ENCODE assay signal across 19 cellular contexts in the genomic region with DNA sequence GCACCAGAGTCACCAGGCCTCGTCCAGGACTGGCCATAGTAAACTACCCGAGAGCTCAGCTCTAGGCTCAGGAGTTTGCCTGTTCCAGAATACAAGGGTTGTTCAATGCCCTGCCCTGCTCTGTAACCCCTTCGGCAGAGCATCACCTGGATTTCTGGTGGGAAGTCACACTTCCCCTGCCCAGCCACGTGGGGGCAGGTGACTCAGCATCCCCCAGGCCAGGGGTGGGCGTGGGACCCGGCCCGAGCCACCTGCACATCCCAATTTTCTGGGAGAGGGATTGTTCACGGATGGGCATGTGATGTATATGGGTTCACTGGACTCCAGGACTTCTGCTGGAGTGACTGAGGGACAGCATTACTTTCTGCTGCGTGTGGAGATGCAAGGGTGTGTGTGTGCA. TPM values are rescaled to one million over a fixed set of nuclear protein-coding genes. Genes with fewer than 3 reads are reported as not detected.
A peak's percentile ranks its signal among the peaks of the same experiment; 100 is the strongest.
DNase-seq lines count a peak whose midpoint lies in the region; ATAC-seq, FAIRE-seq and TF ChIP-seq lines count a peak whose summit lies in the region.
"Had no signal": no experiment of that assay in that cellular context is flagged by ENCODE, and none has a peak within 500 bp of the region (broad histone marks: within the 10 kb centered on the region; RNA-seq: fewer than 3 reads in every experiment).

No MANE protein-coding gene starts in this region.

- CTCF ChIA-PET in H1 (lab: Charles Lee; ENCODE audit: partially characterized antibody) = interaction anchor here (1.3 to 3.6 kb wide), 4 partner anchors 23 to 191 kb away, joined by 3 to 26 read pairs (median 8); no protein-coding TSS in a partner anchor

- no peaks in the 10 kb centered on the region for H3F3A ChIP-seq in Loucy (ENCODE audit: low read depth)

- TF ChIP-seq CTCF in GM12865 (IDR thresholded peaks at IDR 0.05; ENCODE audit: insufficient read depth, low read depth, low read length, missing control alignments) (peak; percentile 35), Loucy (conservative IDR thresholded peaks at IDR 0.05; ENCODE audit: low read length) (0 out of 2 replicates have a peak, but pooled peaks have one; percentile 30), H1 (IDR thresholded peaks at IDR 0.05; ENCODE audit: control extremely low read depth in 1 of 3, insufficient read depth in 1 of 3, low read depth in 1 of 3, low read length in 3 of 3) (peak; percentile 38 to 63 (median 56))

- H3K36me3 Mint-ChIP-seq in stimulated activated naive B cell treated with anti-CD40 and anti-IgM and Interleukin-4, amounts not matched to agents 10 μg/mL and 1 μg/mL and 100 μg/mL, for 72 hours = peaks cover 3 to 6% of the 10 kb centered on the region in 2 donors
- H3K36me3 Mint-ChIP-seq in immature natural killer cell = no peaks in the 10 kb centered on the region

- no peak overlapping the region for H3K9ac ChIP-seq in Loucy (ENCODE audit: low read depth, low read length, poor library complexity, severe bottlenecking)
- H3K9ac ChIP-seq in H1 (replicated peaks in 1 of 4; ENCODE audit: extremely low read depth in 1 of 4, low read depth in 3 of 4, low read length in 3 of 4) = no peak overlapping the region
- H3K9ac ChIP-seq: KMS-11 had no signal

- no peaks in the 10 kb centered on the region for H3K27me3 ChIP-seq in Loucy (ENCODE audit: insufficient read depth, low read length, poor library complexity, severe bottlenecking)
- peaks cover 0 to 3% (median 1%) of the 10 kb centered on the region in 4 experiments; a peak in 3 of 7 replicates for H3K27me3 ChIP-seq in H1 (replicated peaks in 1 of 4; ENCODE audit: control insufficient read depth in 3 of 4, extremely low read depth in 1 of 4, insufficient read depth in 3 of 4, low read length in 3 of 4)

- TF ChIP-seq EP300 in H1 (IDR thresholded peaks at IDR 0.05; ENCODE audit: borderline replicate concordance in 1 of 2, low read depth in 2 of 2, low read length in 2 of 2) = no peak

- H3K9me3 Mint-ChIP-seq in stimulated activated naive B cell treated with anti-CD40 and anti-IgM and Interleukin-4, amounts not matched to agents 10 μg/mL and 1 μg/mL and 100 μg/mL, for 72 hours = peaks cover 5 to 6% of the 10 kb centered on the region in 2 donors
- H3K9me3 Mint-ChIP-seq in immature natural killer cell = peaks cover 0 to 1% (median 0%) of the 10 kb centered on the region in 6 donors

- H2BK5ac ChIP-seq in H1 (ENCODE audit: low read depth, low read length) = no peak overlapping the region

- H2AFZ ChIP-seq in Loucy (ENCODE audit: low read length) = no peak overlapping the region
- no peak overlapping the region for H2AFZ ChIP-seq in H1 (ENCODE audit: low read length)

- no peak overlapping the region for H2BK15ac ChIP-seq in H1 (ENCODE audit: low read length)

- peaks cover 10% of the 10 kb centered on the region; the same call in 1 of the 2 replicates for H3K23me2 ChIP-seq in H1 (ENCODE audit: low read depth, low read length)

- H3K9me3 ChIP-seq in Loucy (ENCODE audit: insufficient read depth, low read depth, low read length) (no peaks in the 10 kb centered on the region), H1 (ENCODE audit: insufficient read depth in 2 of 2, low read depth in 1 of 2, low read length in 1 of 2) (no peaks in the 10 kb centered on the region)
- H3K9me3 ChIP-seq: BE2C, gastrocnemius medialis, left ventricle myocardium inferior, prostate gland had no signal

- H3K9me2 ChIP-seq in Loucy (replicated peaks; ENCODE audit: low read depth, low read length) = no peaks in the 10 kb centered on the region

- POLR2A ChIA-PET in H1 (lab: Charles Lee; ENCODE audit: partially characterized antibody) = no interaction called here

- no peak for TF ChIP-seq POLR2A in H1 (IDR thresholded peaks at IDR 0.05; ENCODE audit: control extremely low read depth in 1 of 2, low read depth in 2 of 2, low read length in 2 of 2)

- no peak overlapping the region for H3K18ac ChIP-seq in H1 (ENCODE audit: extremely low read depth, low read length)

- no peak overlapping the region for H2AK5ac ChIP-seq in H1 (ENCODE audit: low read depth, low read length)

- no peak overlapping the region for H2BK20ac ChIP-seq in H1 (ENCODE audit: low read length)

- H3K79me1 ChIP-seq in H1 (ENCODE audit: low read depth, low read length) = no peaks in the 10 kb centered on the region

- peak; percentile 47 to 61 for TF ChIP-seq RAD21 in H1 (IDR thresholded peaks at IDR 0.05 in 1 of 2, conservative IDR thresholded peaks at IDR 0.05 in 1 of 2; ENCODE audit: low read depth in 2 of 2, low read length in 2 of 2)

- DNase-seq in GM12865 (ENCODE audit: low read depth) (no peak), H1 (ENCODE audit: low read depth in 1 of 2, low spot score in 2 of 2) (no peak), mesenteric fat pad (ENCODE audit: low spot score) (no peak), immature natural killer cell (no peak), SHP77 treated with DMSO at 0.1 percent for 48 hours (lab: John Stamatoyannopoulos, UW) (no peak)
- no peak for DNase-seq in stimulated activated naive B cell treated with anti-CD40 and anti-IgM and Interleukin-4, amounts not matched to agents 10 μg/mL and 1 μg/mL and 100 μg/mL, for 72 hours
- DNase-seq: activated CD4-positive, alpha-beta T cell treated with anti-CD3 and anti-CD28 coated beads, Interleukin-2, amount 50 U/mL, for 4 hours; activated naive CD4-positive, alpha-beta T cell treated with anti-CD3 and anti-CD28 coated beads, Interleukin-2, amount 50 U/mL, for 16 hours; activated T-cell treated with anti-CD3 and anti-CD28 coated beads, Interleukin-2, amount 50 U/mL, for 24 hours; BE2C; DMS153; gastrocnemius medialis; left ventricle myocardium inferior; NCI-H1105; NCI-H69 had no signal

- no peak overlapping the region for H4K5ac ChIP-seq in H1 (ENCODE audit: insufficient read length, low read depth, low read length)

- no peak overlapping the region for H3K4me3 Mint-ChIP-seq in stimulated activated naive B cell treated with anti-CD40 and anti-IgM and Interleukin-4, amounts not matched to agents 10 μg/mL and 1 μg/mL and 100 μg/mL, for 72 hours
- no peak overlapping the region for H3K4me3 Mint-ChIP-seq in immature natural killer cell
- H3K4me3 Mint-ChIP-seq: activated T-cell treated with anti-CD3 and anti-CD28 coated beads, Interleukin-2, amount 50 U/mL, for 24 hours had no signal

- H3K36me3 ChIP-seq in Loucy (ENCODE audit: insufficient read depth, low read length) (no peaks in the 10 kb centered on the region), H1 (ENCODE audit: control insufficient read depth in 2 of 4, insufficient read depth in 4 of 4, low read length in 3 of 4) (no peaks in the 10 kb centered on the region)
- H3K36me3 ChIP-seq: BE2C, gastrocnemius medialis, left ventricle myocardium inferior, prostate gland had no signal

- H3K56ac ChIP-seq in H1 (replicated peaks; ENCODE audit: insufficient read length, low read depth, low read length) = no peak overlapping the region

- H3K4me3 ChIP-seq in GM12865 (ENCODE audit: low read depth, low read length) = no peak overlapping the region
- H3K4me3 ChIP-seq in Loucy (ENCODE audit: low read length, poor library complexity, severe bottlenecking) = no peak overlapping the region
- no peak overlapping the region for H3K4me3 ChIP-seq in H1 (ENCODE audit: extremely low read depth in 1 of 4, insufficient read depth in 2 of 4, low read depth in 3 of 4, low read length in 4 of 4)
- H3K4me3 ChIP-seq: coronary artery, gastrocnemius medialis, left ventricle myocardium inferior, prostate gland had no signal

- H3K23ac ChIP-seq in H1 (ENCODE audit: insufficient read length) = no peak overlapping the region

- H3K4me2 ChIP-seq in Loucy (ENCODE audit: low read depth, low read length, poor library complexity, severe bottlenecking) (no peak overlapping the region), H1 (ENCODE audit: insufficient read depth in 1 of 2, low read depth in 2 of 2, low read length in 2 of 2) (no peak overlapping the region)
- H3K4me2 ChIP-seq: KMS-11 had no signal

- H3K14ac ChIP-seq in H1 (ENCODE audit: insufficient read length) = no peak overlapping the region

- no peak overlapping the region for H2BK12ac ChIP-seq in H1 (ENCODE audit: low read depth, low read length)

- peaks cover 42% of the 10 kb centered on the region in 2 donors for H3K4me1 Mint-ChIP-seq in stimulated activated naive B cell treated with anti-CD40 and anti-IgM and Interleukin-4, amounts not matched to agents 10 μg/mL and 1 μg/mL and 100 μg/mL, for 72 hours
- peaks cover 17 to 22% of the 10 kb centered on the region in 2 donors for H3K4me1 Mint-ChIP-seq in immature natural killer cell

- H4K8ac ChIP-seq in H1 (ENCODE audit: extremely low read depth, insufficient read depth, low read length) = no peak overlapping the region

- no peaks in the 10 kb centered on the region for H4K20me1 ChIP-seq in Loucy (ENCODE audit: insufficient read depth, low read length, poor library complexity, severe bottlenecking)
- peaks cover 0 to 8% of the 10 kb centered on the region in 2 experiments for H4K20me1 ChIP-seq in H1 (replicated peaks in 1 of 2; ENCODE audit: control insufficient read depth in 1 of 2, insufficient read depth in 2 of 2, low read length in 2 of 2)

- FAIRE-seq in H1 (lab: Jason Lieb, UNC) = no peak

- H4K91ac ChIP-seq in H1 (replicated peaks; ENCODE audit: insufficient read length, low read length) = no peak overlapping the region

- no peak overlapping the region for H3K27ac ChIP-seq in H1 (ENCODE audit: low read depth, low read length)
- H3K27ac ChIP-seq: coronary artery, gastrocnemius medialis, KMS-11, left ventricle myocardium inferior, prostate gland had no signal

- 74% methylated on average over 9 of the region's 9 CpGs; no CpG with 5 or more reads in 1 of the 2 experiments for WGBS in H1 (ENCODE audit: extremely low coverage in 1 of 2, insufficient coverage in 1 of 2, insufficient read length in 1 of 2, insufficient replicate concordance in 2 of 2, low coverage in 1 of 2, low lambda C conversion rate in 2 of 2, missing lambda C conversion rate in 1 of 2), 2 experiments

- H3K4ac ChIP-seq in H1 (replicated peaks; ENCODE audit: insufficient read length, low read depth, low read length) = no peak overlapping the region

- H3K27me3 Mint-ChIP-seq in stimulated activated naive B cell treated with anti-CD40 and anti-IgM and Interleukin-4, amounts not matched to agents 10 μg/mL and 1 μg/mL and 100 μg/mL, for 72 hours = no peaks in the 10 kb centered on the region
- H3K27me3 Mint-ChIP-seq in immature natural killer cell (ENCODE audit: low read depth in 3 of 3) = peaks cover 4 to 11% (median 6%) of the 10 kb centered on the region in 3 donors

- no peaks in the 10 kb centered on the region for H3K79me2 ChIP-seq in Loucy (ENCODE audit: insufficient read depth, low read length)
- no peaks in the 10 kb centered on the region for H3K79me2 ChIP-seq in H1 (ENCODE audit: control insufficient read depth in 1 of 2, insufficient read depth in 2 of 2, low read length in 2 of 2)

- no peak overlapping the region for H2BK120ac ChIP-seq in H1 (replicated peaks; ENCODE audit: low read depth, low read length)

- no peaks in the 10 kb centered on the region for H3K4me1 ChIP-seq in Loucy (ENCODE audit: insufficient read depth, low read length, poor library complexity, severe bottlenecking)
- no peaks in the 10 kb centered on the region; a peak in 2 of 7 replicates for H3K4me1 ChIP-seq in H1 (replicated peaks in 1 of 4; ENCODE audit: control insufficient read depth in 3 of 4, insufficient read depth in 4 of 4, low read length in 3 of 4)
- H3K4me1 ChIP-seq: gastrocnemius medialis, left ventricle myocardium inferior, prostate gland had no signal

- no peak for ATAC-seq in stimulated activated naive B cell treated with anti-CD40 and anti-IgM and Interleukin-4, amounts not matched to agents 10 μg/mL and 1 μg/mL and 100 μg/mL, for 72 hours (replicated peaks)
- ATAC-seq: gastrocnemius medialis had no signal

- peak overlapping the region; percentile 33 for H3K27ac Mint-ChIP-seq in stimulated activated naive B cell treated with anti-CD40 and anti-IgM and Interleukin-4, amounts not matched to agents 10 μg/mL and 1 μg/mL and 100 μg/mL, for 72 hours
- no peak overlapping the region for H3K27ac Mint-ChIP-seq in immature natural killer cell
- H3K27ac Mint-ChIP-seq: activated T-cell treated with anti-CD3 and anti-CD28 coated beads, Interleukin-2, amount 50 U/mL, for 24 hours had no signal

RNA-seq across cellular contexts. Expression of a gene that starts 25.8 kb away (rescaled TPM):
- total RNA-seq in H1 (2021; fragmentation: NEBNext Ultra II Directional; extraction: Animal tissue kit (Norgen Biotek cat#: 25700)) = 496 and 507 TPM in 2 replicates
- 693 and 707 TPM in 2 replicates for polyA plus RNA-seq in H1 (2011; rRNA removed)
- 932 TPM for polyA plus RNA-seq in H1 (2011; cell fraction: cytosol; rRNA removed)
- 683 TPM for polyA plus RNA-seq in H1 (2011; cell fraction: nucleus; rRNA removed)
- polyA plus RNA-seq in H1 (2012, experiment 1 of 2) = 451 to 785 TPM (median 705 TPM) in 4 replicates
- 672 TPM for polyA plus RNA-seq in H1 (2012, experiment 2 of 2)
- polyA plus RNA-seq in H1 (2013, experiment 1 of 2) = 1,101 TPM
- polyA plus RNA-seq in H1 (2013, experiment 2 of 2) = 1,112 TPM
- 205 and 258 TPM in 2 replicates for polyA minus RNA-seq in H1 (2011; rRNA and poly(A)+ RNA removed)
- polyA minus RNA-seq in H1 (2011; cell fraction: cytosol; rRNA and poly(A)+ RNA removed) = 116 TPM
- polyA minus RNA-seq in H1 (2011; cell fraction: nucleus; rRNA and poly(A)+ RNA removed) = 127 TPM
- total RNA-seq in mesenteric fat pad = 419 TPM
- 1,000 to 10,000 TPM in 2 of 3 donors, 100 to 1,000 TPM in 1; 784 to 1,292 (median 1,022) TPM for polyA plus RNA-seq in immature natural killer cell

RNA-seq across cellular contexts. Expression of a gene that starts 26.0 kb away (rescaled TPM):
- 47.9 and 52.2 TPM in 2 replicates for total RNA-seq in H1 (2021; fragmentation: NEBNext Ultra II Directional; extraction: Animal tissue kit (Norgen Biotek cat#: 25700))
- 64.0 and 69.7 TPM in 2 replicates for polyA plus RNA-seq in H1 (2011; rRNA removed)
- 60.0 TPM for polyA plus RNA-seq in H1 (2011; cell fraction: cytosol; rRNA removed)
- 79.9 TPM for polyA plus RNA-seq in H1 (2011; cell fraction: nucleus; rRNA removed)
- polyA plus RNA-seq in H1 (2012, experiment 1 of 2) = 29.4 to 44.5 TPM (median 41.7 TPM) in 4 replicates
- polyA plus RNA-seq in H1 (2012, experiment 2 of 2) = 39.1 TPM
- 33.5 TPM for polyA plus RNA-seq in H1 (2013, experiment 1 of 2)
- polyA plus RNA-seq in H1 (2013, experiment 2 of 2) = 31.9 TPM
- 64.3 and 73.2 TPM in 2 replicates for polyA minus RNA-seq in H1 (2011; rRNA and poly(A)+ RNA removed)
- 61.1 TPM for polyA minus RNA-seq in H1 (2011; cell fraction: cytosol; rRNA and poly(A)+ RNA removed)
- polyA minus RNA-seq in H1 (2011; cell fraction: nucleus; rRNA and poly(A)+ RNA removed) = 38.0 TPM
- total RNA-seq in mesenteric fat pad = 31.5 TPM
- polyA plus RNA-seq in immature natural killer cell = 10 to 100 TPM; 25.4 to 34.6 (median 26.1) TPM
